ENCODE assay signal across 18 cellular contexts in the genomic region with DNA sequence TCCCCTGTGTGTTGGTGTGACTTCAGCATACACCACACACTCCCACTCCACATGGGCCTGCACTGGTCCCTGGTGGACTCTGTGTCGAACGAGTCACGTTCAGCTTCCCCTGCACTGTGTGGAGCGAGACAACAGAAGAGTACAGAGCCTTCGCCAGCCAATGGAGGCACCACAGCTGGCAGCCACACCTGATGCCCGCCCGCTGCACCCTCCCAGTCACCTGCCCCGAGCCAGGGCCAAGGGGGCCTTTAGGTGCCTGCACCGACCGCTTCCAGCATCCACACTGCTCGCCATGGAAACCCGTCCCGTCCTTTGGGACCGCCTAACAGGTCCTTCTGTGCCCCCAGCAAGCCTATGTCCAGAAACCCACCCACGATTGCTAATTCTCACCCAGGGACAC. TPM values are rescaled to one million over a fixed set of nuclear protein-coding genes. Genes with fewer than 3 reads are reported as not detected.
DNase-seq lines count a peak whose midpoint lies in the region; TF ChIP-seq lines count a peak whose summit lies in the region.
"Had no signal": no experiment of that assay in that cellular context is flagged by ENCODE, and none has a peak within 500 bp of the region (broad histone marks: within the 10 kb centered on the region; RNA-seq: fewer than 3 reads in every experiment).

No MANE protein-coding gene starts in this region.

- intact Hi-C loops in spleen (cut with DNase I; ENCODE audit: low total_unique reads), result no loop called here

- H3K4me3 ChIP-seq in H7 (ENCODE audit: insufficient read depth, low read depth, low read length) (no peak overlapping the region), spleen (no peak overlapping the region)
- H3K4me3 ChIP-seq: GM23248 had no signal

- TF ChIP-seq CTCF in spleen (IDR thresholded peaks at IDR 0.05 in 8 of 11, conservative IDR thresholded peaks at IDR 0.05 in 3 of 11) (no peak), mesothelial cell of epicardium (IDR thresholded peaks at IDR 0.05; ENCODE audit: unreplicated experiment) (no peak)

- H3K9me3 ChIP-seq in spleen, result no peaks in the 10 kb centered on the region
- H3K9me3 ChIP-seq: Caco-2 had no signal

- H3K36me3 Mint-ChIP-seq in mesothelial cell of epicardium, result no peaks in the 10 kb centered on the region
- H3K36me3 Mint-ChIP-seq: CD8-positive, alpha-beta memory T cell had no signal

- no peak overlapping the region for H3K27ac ChIP-seq in spleen
- H3K27ac ChIP-seq: 22Rv1, GM23248 had no signal

- no peaks in the 10 kb centered on the region for H3K4me1 ChIP-seq in spleen

- no peak overlapping the region for H3K27ac Mint-ChIP-seq in mesothelial cell of epicardium
- H3K27ac Mint-ChIP-seq: CD8-positive, alpha-beta memory T cell; H9 had no signal

- H3K36me3 ChIP-seq in H7 (replicated peaks; ENCODE audit: control insufficient read depth, insufficient read depth, low read length), result no peaks in the 10 kb centered on the region
- no peaks in the 10 kb centered on the region for H3K36me3 ChIP-seq in spleen

- H3K27me3 ChIP-seq in H7 (ENCODE audit: control insufficient read depth, insufficient read depth, low read length) (no peaks in the 10 kb centered on the region), spleen (replicated peaks in 1 of 7) (peaks cover 0 to 37% (median 6%) of the 10 kb centered on the region in 7 donors)

- no peak overlapping the region for H3K4me3 Mint-ChIP-seq in mesothelial cell of epicardium
- H3K4me3 Mint-ChIP-seq: CD8-positive, alpha-beta memory T cell had no signal

- DNase-seq in activated effector memory CD4-positive, alpha-beta T cell treated with anti-CD3 and anti-CD28 coated beads, Interleukin-2, amount 50 U/mL, for 16 hours, result peak; percentile 50
- DNase-seq in activated effector memory CD4-positive, alpha-beta T cell treated with Interleukin-2 at 50 U/mL for 16 hours, result no peak
- DNase-seq in H7 (peak; percentile 34), mesenteric fat pad (ENCODE audit: low spot score) (peak; percentile 77), spleen (peak; percentile 47), globus pallidus (ENCODE audit: low spot score) (no peak), mesothelial cell of epicardium (ENCODE audit: low spot score in 2 of 2, unreplicated experiment in 2 of 2) (no peak), anterior cingulate cortex (lab: John Stamatoyannopoulos, UW) (no peak)
- DNase-seq: CD8-positive, alpha-beta memory T cell; DMS53; GF-D8; GM23248 had no signal

- peaks cover 6% of the 10 kb centered on the region for H3K4me1 Mint-ChIP-seq in mesothelial cell of epicardium
- H3K4me1 Mint-ChIP-seq: CD8-positive, alpha-beta memory T cell had no signal

- no peaks in the 10 kb centered on the region for H3K9me3 Mint-ChIP-seq in mesothelial cell of epicardium
- H3K9me3 Mint-ChIP-seq: CD8-positive, alpha-beta memory T cell; H9 had no signal

- peaks cover 30% of the 10 kb centered on the region for H3K27me3 Mint-ChIP-seq in mesothelial cell of epicardium (ENCODE audit: low read depth)

- no peak for TF ChIP-seq POLR2A in spleen (IDR thresholded peaks at IDR 0.05)

- 91 to 92% (median 91%) methylated on average over 9 to 15 of the region's 15 CpGs for WGBS in spleen, 5 donors

RNA-seq across cellular contexts. Expression of gene FOXL3, which starts 9.2 kb away (rescaled TPM):
- not detected in 2 replicates for total RNA-seq in H7 (2014; rRNA removed; shearing (Covaris generic))
- total RNA-seq in mesenteric fat pad (not detected), spleen (not detected), mesothelial cell of epicardium (not detected in 3 replicates)
- polyA plus RNA-seq in spleen, result not detected
- total RNA-seq: A673; Caco-2; CD8-positive, alpha-beta memory T cell; GM23248; H9; HepG2 had no signal
- polyA plus RNA-seq: BJ; CD8-positive, alpha-beta memory T cell; GM23248; HepG2 had no signal

Comparison
In these comparisons a context has a peak if more than half of its experiments do, and no peak if none do; other contexts are left out.
1. DNase-seq: peak in activated effector memory CD4-positive, alpha-beta T cell treated with anti-CD3 and anti-CD28 coated beads, Interleukin-2, amount 50 U/mL, for 16 hours (single experiment), H7 (single experiment), mesenteric fat pad (single experiment) and spleen (single experiment); none in activated effector memory CD4-positive, alpha-beta T cell treated with Interleukin-2 at 50 U/mL for 16 hours (single experiment), globus pallidus (single experiment), mesothelial cell of epicardium (0 of 2) and anterior cingulate cortex (0 of 58).